Comparison of ENCODE assay signal across 9 cellular contexts in genomic region chr5:150757087-150757649, GRCh38. TPM values are rescaled to one million over a fixed set of nuclear protein-coding genes. Genes with fewer than 3 reads are reported as not detected.
DNase-seq lines count a peak whose midpoint lies in the region; ATAC-seq and TF ChIP-seq lines count a peak whose summit lies in the region.
"Had no signal": no experiment of that assay in that cellular context is flagged by ENCODE, and none has a peak within 500 bp of the region (broad histone marks: within the 10 kb centered on the region; RNA-seq: fewer than 3 reads in every experiment).

No MANE protein-coding gene starts in this region.

- TF ChIP-seq CTCF in fibroblast of pulmonary artery (IDR thresholded peaks at IDR 0.05; ENCODE audit: low read length, missing control alignments) = no peak
- no peak for TF ChIP-seq CTCF in stomach (IDR thresholded peaks at IDR 0.05)

- H3K9me3 ChIP-seq in stomach = no peaks in the 10 kb centered on the region

- WGBS in stomach, 5 donors = 71 to 85% (median 74%) methylated on average over 1 of the region's 1 CpG

- H3K4me1 ChIP-seq in stomach = peaks cover 26 to 64% (median 47%) of the 10 kb centered on the region in 4 donors

- peak overlapping the region; percentile 78 for H3K4me3 ChIP-seq in fibroblast of pulmonary artery (replicated peaks; ENCODE audit: low read depth, low read length)
- H3K4me3 ChIP-seq in stomach = peak overlapping the region in 2 of 4 donors; percentile 70 to 71

- TF ChIP-seq POLR2A in stomach (IDR thresholded peaks at IDR 0.05) = no peak

- H3K4me3 Mint-ChIP-seq in activated T-cell treated with anti-CD3 and anti-CD28 coated beads, Interleukin-2, amount 50 U/mL, for 24 hours = no peak overlapping the region
- H3K4me3 Mint-ChIP-seq in T-cell = peak overlapping the region in 2 of 3 donors; percentile 40 to 46
- no peak overlapping the region for H3K4me3 Mint-ChIP-seq in stimulated activated effector memory CD8-positive, alpha-beta T cell treated with anti-CD3 and anti-CD28 coated beads, Interleukin-12 subunit alpha, Interleukin-12 subunit beta, amount 100 ng/mL, for 72 hours

- peaks cover 12 to 42% (median 41%) of the 10 kb centered on the region in 4 donors for H3K36me3 ChIP-seq in stomach

- H3K36me3 Mint-ChIP-seq in activated T-cell treated with anti-CD3 and anti-CD28 coated beads, Interleukin-2, amount 50 U/mL, for 24 hours (ENCODE audit: low read depth) = peaks cover 50% of the 10 kb centered on the region
- H3K36me3 Mint-ChIP-seq in T-cell = peaks cover 31% of the 10 kb centered on the region
- peaks cover 47% of the 10 kb centered on the region for H3K36me3 Mint-ChIP-seq in stimulated activated effector memory CD8-positive, alpha-beta T cell treated with anti-CD3 and anti-CD28 coated beads, Interleukin-12 subunit alpha, Interleukin-12 subunit beta, amount 100 ng/mL, for 72 hours

- H3K27ac Mint-ChIP-seq in activated T-cell treated with anti-CD3 and anti-CD28 coated beads, Interleukin-2, amount 50 U/mL, for 24 hours = peak overlapping the region; percentile 75
- peak overlapping the region; percentile 61 to 70 for H3K27ac Mint-ChIP-seq in T-cell
- H3K27ac Mint-ChIP-seq in stimulated activated effector memory CD8-positive, alpha-beta T cell treated with anti-CD3 and anti-CD28 coated beads, Interleukin-12 subunit alpha, Interleukin-12 subunit beta, amount 100 ng/mL, for 72 hours = no peak overlapping the region

- CTCF ChIA-PET in T-cell (lab: Charles Lee) = interaction anchor here (0.5 to 3.8 kb wide), 6 partner anchors 21 to 363 kb away, joined by 4 to 26 read pairs (median 12); partner anchors contain the start of genes IRGM (in 1 of the 2), RBM22 (in 1 of the 2) and SMIM3 (in 1 of the 2)

- H3K27ac ChIP-seq in stomach = peak overlapping the region in 4 of 5 donors; percentile 90 to 99 (median 93)

- TF ChIP-seq EP300 in stomach (IDR thresholded peaks at IDR 0.05) = no peak

- H3K27me3 ChIP-seq in stomach = no peaks in the 10 kb centered on the region

- no peak for ATAC-seq in T-cell (replicated peaks in 1 of 4)
- ATAC-seq in stimulated activated effector memory CD8-positive, alpha-beta T cell treated with anti-CD3 and anti-CD28 coated beads, Interleukin-12 subunit alpha, Interleukin-12 subunit beta, amount 100 ng/mL, for 72 hours = no peak

- no peaks in the 10 kb centered on the region for H3K27me3 Mint-ChIP-seq in activated T-cell treated with anti-CD3 and anti-CD28 coated beads, Interleukin-2, amount 50 U/mL, for 24 hours
- no peaks in the 10 kb centered on the region for H3K27me3 Mint-ChIP-seq in T-cell

- peaks cover 51% of the 10 kb centered on the region for H3K4me1 Mint-ChIP-seq in activated T-cell treated with anti-CD3 and anti-CD28 coated beads, Interleukin-2, amount 50 U/mL, for 24 hours (ENCODE audit: low read depth)
- peaks cover 42 to 48% (median 45%) of the 10 kb centered on the region in 3 donors for H3K4me1 Mint-ChIP-seq in T-cell
- H3K4me1 Mint-ChIP-seq in stimulated activated effector memory CD8-positive, alpha-beta T cell treated with anti-CD3 and anti-CD28 coated beads, Interleukin-12 subunit alpha, Interleukin-12 subunit beta, amount 100 ng/mL, for 72 hours = peaks cover 19% of the 10 kb centered on the region

- H3K9me3 Mint-ChIP-seq in activated T-cell treated with anti-CD3 and anti-CD28 coated beads, Interleukin-2, amount 50 U/mL, for 24 hours = no peaks in the 10 kb centered on the region
- H3K9me3 Mint-ChIP-seq in T-cell = no peaks in the 10 kb centered on the region
- no peaks in the 10 kb centered on the region for H3K9me3 Mint-ChIP-seq in stimulated activated effector memory CD8-positive, alpha-beta T cell treated with anti-CD3 and anti-CD28 coated beads, Interleukin-12 subunit alpha, Interleukin-12 subunit beta, amount 100 ng/mL, for 72 hours

- POLR2A ChIA-PET in T-cell (lab: Charles Lee) = interaction anchor here (1.1 to 2.2 kb wide), 3 partner anchors 26 to 56 kb away, joined by 3 to 21 read pairs (median 5); partner anchors contain the start of gene RBM22 (in 1 of the 2)

- intact Hi-C loops in stomach (cut with DNase I; ENCODE audit: low total_unique reads) = no loop called here

- no peak for DNase-seq in activated T-cell treated with anti-CD3 and anti-CD28 coated beads, Interleukin-2, amount 50 U/mL, for 24 hours
- no peak for DNase-seq in activated T-cell treated with anti-CD3 and anti-CD28 coated beads, Interleukin-2, amount 50 U/mL, for 48 hours
- DNase-seq in T-cell (no peak), fibroblast of pulmonary artery (ENCODE audit: low read depth) (no peak), stomach (no peak), NCI-H510A (lab: John Stamatoyannopoulos, UW) (no peak), germinal center (ENCODE audit: low spot score) (no peak)
- no peak for DNase-seq in stimulated activated effector memory CD8-positive, alpha-beta T cell treated with anti-CD3 and anti-CD28 coated beads, Interleukin-12 subunit alpha, Interleukin-12 subunit beta, amount 100 ng/mL, for 72 hours (ENCODE audit: low spot score in 2 of 2)
- DNase-seq: SHP77 had no signal

RNA-seq across cellular contexts. Expression of gene DCTN4, which starts 1.6 kb away (rescaled TPM):
- total RNA-seq in T-cell (10 to 100 TPM; 36.9 to 79.8 (median 38.4) TPM), stomach (100 to 1,000 TPM in 1 of 5 donors, 10 to 100 TPM in 4; 27.7 to 113 (median 54.7) TPM)
- polyA plus RNA-seq in stomach = 10 to 100 TPM; 16.1 to 30.7 (median 18.1) TPM

RNA-seq across cellular contexts. Expression of gene SMIM3, which starts 21.4 kb away (rescaled TPM):
- total RNA-seq in T-cell (1 to 10 TPM; 2.8 to 9.1 (median 5.7) TPM), stomach (10 to 100 TPM in 4 of 5 donors, 1 to 10 TPM in 1; 9.9 to 63.8 (median 24.2) TPM)
- 10 to 100 TPM; 15.8 to 47.5 (median 46.9) TPM for polyA plus RNA-seq in stomach

RNA-seq across cellular contexts. Expression of gene RBM22, which starts 56.3 kb away (rescaled TPM):
- 10 to 100 TPM; 73.3 to 98.8 (median 82.3) TPM for total RNA-seq in T-cell
- 100 to 1,000 TPM in 1 of 5 donors, 10 to 100 TPM in 4; 22.8 to 116 (median 27.9) TPM for total RNA-seq in stomach
- polyA plus RNA-seq in stomach = 10 to 100 TPM; 18.9 to 28.0 (median 23.9) TPM

Comparison
In these comparisons a context has a peak if more than half of its experiments do, and no peak if none do; other contexts are left out.
1. H3K4me3 Mint-ChIP-seq: peak in T-cell (2 of 3); none in activated T-cell treated with anti-CD3 and anti-CD28 coated beads, Interleukin-2, amount 50 U/mL, for 24 hours (single experiment) and stimulated activated effector memory CD8-positive, alpha-beta T cell treated with anti-CD3 and anti-CD28 coated beads, Interleukin-12 subunit alpha, Interleukin-12 subunit beta, amount 100 ng/mL, for 72 hours (single experiment).